Comparison of ENCODE assay signal across 1 cellular context in the genomic region with DNA sequence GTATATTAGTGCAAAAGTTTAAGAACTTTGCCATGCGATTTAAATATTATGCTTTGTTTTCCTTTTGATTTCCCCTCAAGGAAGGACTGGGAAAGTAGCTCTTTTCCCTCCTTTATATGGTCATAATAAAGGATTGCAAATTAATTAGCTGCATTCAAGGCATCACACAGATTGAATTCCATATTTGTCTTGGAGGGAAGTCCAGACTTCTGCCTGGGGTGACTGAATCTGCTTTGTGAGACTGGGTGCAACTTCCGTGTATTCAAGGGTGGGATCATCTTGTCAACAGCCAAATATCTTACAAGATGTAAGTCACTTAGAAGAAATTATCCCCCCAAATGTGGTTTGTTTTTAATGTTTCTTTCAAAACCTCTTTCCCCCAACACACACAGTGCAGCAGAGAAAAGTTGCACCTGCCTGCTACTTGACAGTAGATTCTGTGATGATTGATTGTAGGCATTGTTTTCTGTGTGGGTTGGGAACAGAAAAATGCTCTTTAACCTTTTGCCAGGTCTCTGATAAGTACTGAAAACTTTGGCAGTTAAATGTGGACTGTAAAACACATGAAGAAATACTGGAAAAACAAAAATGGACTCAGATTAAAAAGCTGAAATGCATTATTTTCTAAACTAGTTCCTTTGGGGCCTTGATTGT.
TF ChIP-seq lines count a peak whose summit lies in the region.

No MANE protein-coding gene starts in this region.

TF ChIP-seq in GM23338, 12 proteins besides CTCF, POLR2A, EP300 and RAD21 (continued from another document):
- TF ChIP-seq, protein P1, sequence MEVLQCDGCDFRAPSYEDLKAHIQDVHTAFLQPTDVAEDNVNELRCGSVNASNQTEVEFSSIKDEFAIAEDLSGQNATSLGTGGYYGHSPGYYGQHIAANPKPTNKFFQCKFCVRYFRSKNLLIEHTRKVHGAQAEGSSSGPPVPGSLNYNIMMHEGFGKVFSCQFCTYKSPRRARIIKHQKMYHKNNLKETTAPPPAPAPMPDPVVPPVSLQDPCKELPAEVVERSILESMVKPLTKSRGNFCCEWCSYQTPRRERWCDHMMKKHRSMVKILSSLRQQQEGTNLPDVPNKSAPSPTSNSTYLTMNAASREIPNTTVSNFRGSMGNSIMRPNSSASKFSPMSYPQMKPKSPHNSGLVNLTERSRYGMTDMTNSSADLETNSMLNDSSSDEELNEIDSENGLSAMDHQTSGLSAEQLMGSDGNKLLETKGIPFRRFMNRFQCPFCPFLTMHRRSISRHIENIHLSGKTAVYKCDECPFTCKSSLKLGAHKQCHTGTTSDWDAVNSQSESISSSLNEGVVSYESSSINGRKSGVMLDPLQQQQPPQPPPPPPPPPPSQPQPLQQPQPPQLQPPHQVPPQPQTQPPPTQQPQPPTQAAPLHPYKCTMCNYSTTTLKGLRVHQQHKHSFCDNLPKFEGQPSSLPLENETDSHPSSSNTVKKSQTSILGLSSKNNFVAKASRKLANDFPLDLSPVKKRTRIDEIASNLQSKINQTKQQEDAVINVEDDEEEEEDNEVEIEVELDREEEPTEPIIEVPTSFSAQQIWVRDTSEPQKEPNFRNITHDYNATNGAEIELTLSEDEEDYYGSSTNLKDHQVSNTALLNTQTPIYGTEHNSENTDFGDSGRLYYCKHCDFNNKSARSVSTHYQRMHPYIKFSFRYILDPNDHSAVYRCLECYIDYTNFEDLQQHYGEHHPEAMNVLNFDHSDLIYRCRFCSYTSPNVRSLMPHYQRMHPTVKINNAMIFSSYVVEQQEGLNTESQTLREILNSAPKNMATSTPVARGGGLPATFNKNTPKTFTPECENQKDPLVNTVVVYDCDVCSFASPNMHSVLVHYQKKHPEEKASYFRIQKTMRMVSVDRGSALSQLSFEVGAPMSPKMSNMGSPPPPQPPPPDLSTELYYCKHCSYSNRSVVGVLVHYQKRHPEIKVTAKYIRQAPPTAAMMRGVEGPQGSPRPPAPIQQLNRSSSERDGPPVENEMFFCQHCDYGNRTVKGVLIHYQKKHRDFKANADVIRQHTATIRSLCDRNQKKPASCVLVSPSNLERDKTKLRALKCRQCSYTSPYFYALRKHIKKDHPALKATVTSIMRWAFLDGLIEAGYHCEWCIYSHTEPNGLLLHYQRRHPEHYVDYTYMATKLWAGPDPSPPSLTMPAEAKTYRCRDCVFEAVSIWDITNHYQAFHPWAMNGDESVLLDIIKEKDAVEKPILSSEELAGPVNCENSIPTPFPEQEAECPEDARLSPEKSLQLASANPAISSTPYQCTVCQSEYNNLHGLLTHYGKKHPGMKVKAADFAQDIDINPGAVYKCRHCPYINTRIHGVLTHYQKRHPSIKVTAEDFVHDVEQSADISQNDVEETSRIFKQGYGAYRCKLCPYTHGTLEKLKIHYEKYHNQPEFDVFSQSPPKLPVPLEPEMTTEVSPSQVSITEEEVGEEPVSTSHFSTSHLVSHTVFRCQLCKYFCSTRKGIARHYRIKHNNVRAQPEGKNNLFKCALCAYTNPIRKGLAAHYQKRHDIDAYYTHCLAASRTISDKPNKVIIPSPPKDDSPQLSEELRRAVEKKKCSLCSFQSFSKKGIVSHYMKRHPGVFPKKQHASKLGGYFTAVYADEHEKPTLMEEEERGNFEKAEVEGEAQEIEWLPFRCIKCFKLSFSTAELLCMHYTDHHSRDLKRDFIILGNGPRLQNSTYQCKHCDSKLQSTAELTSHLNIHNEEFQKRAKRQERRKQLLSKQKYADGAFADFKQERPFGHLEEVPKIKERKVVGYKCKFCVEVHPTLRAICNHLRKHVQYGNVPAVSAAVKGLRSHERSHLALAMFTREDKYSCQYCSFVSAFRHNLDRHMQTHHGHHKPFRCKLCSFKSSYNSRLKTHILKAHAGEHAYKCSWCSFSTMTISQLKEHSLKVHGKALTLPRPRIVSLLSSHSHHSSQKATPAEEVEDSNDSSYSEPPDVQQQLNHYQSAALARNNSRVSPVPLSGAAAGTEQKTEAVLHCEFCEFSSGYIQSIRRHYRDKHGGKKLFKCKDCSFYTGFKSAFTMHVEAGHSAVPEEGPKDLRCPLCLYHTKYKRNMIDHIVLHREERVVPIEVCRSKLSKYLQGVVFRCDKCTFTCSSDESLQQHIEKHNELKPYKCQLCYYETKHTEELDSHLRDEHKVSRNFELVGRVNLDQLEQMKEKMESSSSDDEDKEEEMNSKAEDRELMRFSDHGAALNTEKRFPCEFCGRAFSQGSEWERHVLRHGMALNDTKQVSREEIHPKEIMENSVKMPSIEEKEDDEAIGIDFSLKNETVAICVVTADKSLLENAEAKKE (CRISPR knock-in tag; IDR thresholded peaks at IDR 0.05): no peak
- TF ChIP-seq STAT1 (IDR thresholded peaks at IDR 0.05; ENCODE audit: unreplicated experiment): no peak
- no peak for TF ChIP-seq ZNF114 (CRISPR knock-in tag; IDR thresholded peaks at IDR 0.05)
- TF ChIP-seq, protein P2, sequence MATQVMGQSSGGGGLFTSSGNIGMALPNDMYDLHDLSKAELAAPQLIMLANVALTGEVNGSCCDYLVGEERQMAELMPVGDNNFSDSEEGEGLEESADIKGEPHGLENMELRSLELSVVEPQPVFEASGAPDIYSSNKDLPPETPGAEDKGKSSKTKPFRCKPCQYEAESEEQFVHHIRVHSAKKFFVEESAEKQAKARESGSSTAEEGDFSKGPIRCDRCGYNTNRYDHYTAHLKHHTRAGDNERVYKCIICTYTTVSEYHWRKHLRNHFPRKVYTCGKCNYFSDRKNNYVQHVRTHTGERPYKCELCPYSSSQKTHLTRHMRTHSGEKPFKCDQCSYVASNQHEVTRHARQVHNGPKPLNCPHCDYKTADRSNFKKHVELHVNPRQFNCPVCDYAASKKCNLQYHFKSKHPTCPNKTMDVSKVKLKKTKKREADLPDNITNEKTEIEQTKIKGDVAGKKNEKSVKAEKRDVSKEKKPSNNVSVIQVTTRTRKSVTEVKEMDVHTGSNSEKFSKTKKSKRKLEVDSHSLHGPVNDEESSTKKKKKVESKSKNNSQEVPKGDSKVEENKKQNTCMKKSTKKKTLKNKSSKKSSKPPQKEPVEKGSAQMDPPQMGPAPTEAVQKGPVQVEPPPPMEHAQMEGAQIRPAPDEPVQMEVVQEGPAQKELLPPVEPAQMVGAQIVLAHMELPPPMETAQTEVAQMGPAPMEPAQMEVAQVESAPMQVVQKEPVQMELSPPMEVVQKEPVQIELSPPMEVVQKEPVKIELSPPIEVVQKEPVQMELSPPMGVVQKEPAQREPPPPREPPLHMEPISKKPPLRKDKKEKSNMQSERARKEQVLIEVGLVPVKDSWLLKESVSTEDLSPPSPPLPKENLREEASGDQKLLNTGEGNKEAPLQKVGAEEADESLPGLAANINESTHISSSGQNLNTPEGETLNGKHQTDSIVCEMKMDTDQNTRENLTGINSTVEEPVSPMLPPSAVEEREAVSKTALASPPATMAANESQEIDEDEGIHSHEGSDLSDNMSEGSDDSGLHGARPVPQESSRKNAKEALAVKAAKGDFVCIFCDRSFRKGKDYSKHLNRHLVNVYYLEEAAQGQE (IDR thresholded peaks at IDR 0.05; ENCODE audit: unreplicated experiment): no peak
